ENCODE assay signal across 17 cellular contexts in the genomic region with DNA sequence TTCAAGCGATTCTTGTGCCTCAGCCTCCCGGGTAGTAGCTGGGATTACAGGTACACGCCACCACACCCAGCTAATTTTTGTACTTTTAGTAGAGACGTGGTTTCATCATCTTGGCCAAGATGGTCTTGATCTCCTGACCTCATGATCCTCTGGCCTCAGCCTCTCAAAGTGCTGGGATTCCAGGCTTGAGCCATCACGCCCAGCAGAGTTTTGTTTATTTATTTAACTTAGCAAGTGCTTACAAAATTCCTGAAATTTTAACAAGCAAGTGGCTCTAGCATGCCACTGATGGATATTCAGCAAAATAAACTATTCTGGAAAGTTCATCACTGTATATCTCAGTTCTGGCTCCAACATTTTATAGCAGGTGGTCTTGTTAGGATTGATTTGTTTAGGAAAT.
A peak's percentile ranks its signal among the peaks of the same experiment; 100 is the strongest.
DNase-seq lines count a peak whose midpoint lies in the region; ATAC-seq and TF ChIP-seq lines count a peak whose summit lies in the region.
"Had no signal": no experiment of that assay in that cellular context is flagged by ENCODE, and none has a peak within 500 bp of the region (broad histone marks: within the 10 kb centered on the region; RNA-seq: fewer than 3 reads in every experiment).

No MANE protein-coding gene starts in this region.

- no peaks in the 10 kb centered on the region for H3K4me1 ChIP-seq in DND-41 (ENCODE audit: insufficient read depth, low read length)
- H3K4me1 ChIP-seq in gastroesophageal sphincter, result no peaks in the 10 kb centered on the region
- H3K4me1 ChIP-seq: SJSA1 had no signal

- H3K79me2 ChIP-seq in DND-41 (ENCODE audit: insufficient read depth, low read length) (no peaks in the 10 kb centered on the region), SU-DHL-6 (ENCODE audit: insufficient read depth, low read length) (no peaks in the 10 kb centered on the region)

- H2AFZ ChIP-seq in DND-41 (ENCODE audit: low read depth, low read length) (peak overlapping the region; percentile 8; the same call in 1 of the 2 replicates), SU-DHL-6 (ENCODE audit: low read depth, low read length, severe bottlenecking) (peak overlapping the region; percentile 14)

- H3F3A ChIP-seq in SU-DHL-6 (ENCODE audit: insufficient read depth), result no peaks in the 10 kb centered on the region

- H3K9me3 ChIP-seq in DND-41 (ENCODE audit: insufficient read depth, low read length, severe bottlenecking) (no peaks in the 10 kb centered on the region), SU-DHL-6 (ENCODE audit: insufficient read depth, low read length) (no peaks in the 10 kb centered on the region), gastroesophageal sphincter (no peaks in the 10 kb centered on the region)
- H3K9me3 ChIP-seq: SJSA1 had no signal

- no peak for TF ChIP-seq POLR2A in gastroesophageal sphincter (IDR thresholded peaks at IDR 0.05)

- H3K9ac ChIP-seq in DND-41 (ENCODE audit: low read depth, low read length), result no peak overlapping the region
- no peak overlapping the region for H3K9ac ChIP-seq in SU-DHL-6 (ENCODE audit: low read length)

- H4K20me1 ChIP-seq in DND-41 (ENCODE audit: insufficient read depth, low read length) (no peaks in the 10 kb centered on the region), SU-DHL-6 (ENCODE audit: low read depth, low read length) (no peaks in the 10 kb centered on the region)

- H3K27me3 ChIP-seq in DND-41 (ENCODE audit: insufficient read depth, low read length, poor library complexity) (no peaks in the 10 kb centered on the region), SU-DHL-6 (ENCODE audit: low read length) (no peaks in the 10 kb centered on the region), gastroesophageal sphincter (no peaks in the 10 kb centered on the region)
- H3K27me3 ChIP-seq: SJSA1 had no signal

- H3K9me2 ChIP-seq in SU-DHL-6 (replicated peaks; ENCODE audit: insufficient read depth, low read length), result no peaks in the 10 kb centered on the region

- TF ChIP-seq EP300 in gastroesophageal sphincter (IDR thresholded peaks at IDR 0.05), result no peak

- H3K27ac ChIP-seq in DND-41 (ENCODE audit: low read length) (no peak overlapping the region), SU-DHL-6 (ENCODE audit: low read depth, low read length) (no peak overlapping the region), gastroesophageal sphincter (no peak overlapping the region)
- H3K27ac ChIP-seq: SJSA1 had no signal

- DNase-seq in DND-41, result no peak
- DNase-seq in HS-27A (ENCODE audit: low read depth), result peak; percentile 17
- peak; percentile 48 for DNase-seq in iris pigment epithelial cell (ENCODE audit: low read depth)
- no peak for DNase-seq in activated CD4-positive, CD25-positive, alpha-beta regulatory T cell (lab: John Stamatoyannopoulos, UW)
- DNase-seq in stimulated activated CD4-positive, alpha-beta T cell treated with anti-CD3 and anti-CD28 coated beads, Interleukin-2, amount 100 ng/mL, for 24 hours, result no peak
- DNase-seq: MV-4-11, NCI-H1105 treated with DMSO at 0.1 percent for 48 hours, NCI-H2029 treated with DMSO at 0.1 percent for 48 hours, NCI-H226, NCI-H524, NCI-H82, OCI-M1 had no signal

- H3K4me2 ChIP-seq in DND-41 (ENCODE audit: insufficient read depth, low read length), result no peak overlapping the region
- no peak overlapping the region for H3K4me2 ChIP-seq in SU-DHL-6 (ENCODE audit: low read depth, low read length, poor library complexity, severe bottlenecking)

- TF ChIP-seq CTCF in DND-41 (IDR thresholded peaks at IDR 0.05; ENCODE audit: borderline replicate concordance, extremely low read depth, low read length, poor library complexity, severe bottlenecking), result no peak
- TF ChIP-seq CTCF in SU-DHL-6 (IDR thresholded peaks at IDR 0.05; ENCODE audit: insufficient read depth, low read length, poor library complexity, severe bottlenecking), result no peak
- TF ChIP-seq CTCF in gastroesophageal sphincter (IDR thresholded peaks at IDR 0.05), result no peak

- ATAC-seq in DND-41 (ENCODE audit: insufficient read depth, low read depth) (no peak), GM18511 (IDR thresholded peaks at IDR 0.05; ENCODE audit: unreplicated experiment) (no peak), gastroesophageal sphincter (no peak)
- ATAC-seq: K562 had no signal

- H3K36me3 ChIP-seq in DND-41 (ENCODE audit: insufficient read depth, low read length), result no peaks in the 10 kb centered on the region
- H3K36me3 ChIP-seq in SU-DHL-6 (ENCODE audit: low read length), result no peaks in the 10 kb centered on the region
- H3K36me3 ChIP-seq in gastroesophageal sphincter, result no peaks in the 10 kb centered on the region
- H3K36me3 ChIP-seq: SJSA1 had no signal

- 76 to 88% methylated on average over 3 to 5 of the region's 5 CpGs for WGBS in gastroesophageal sphincter (ENCODE audit: low coverage in 1 of 2), 2 donors

- H3K4me3 ChIP-seq in DND-41 (ENCODE audit: low read depth in 1 of 2, low read length in 2 of 2) (no peak overlapping the region), SU-DHL-6 (ENCODE audit: insufficient read depth, low read length, poor library complexity, severe bottlenecking) (no peak overlapping the region), gastroesophageal sphincter (no peak overlapping the region)
- H3K4me3 ChIP-seq: K562, SJSA1 had no signal

Comparison
In these comparisons a context has a peak if more than half of its experiments do, and no peak if none do; other contexts are left out.
1. DNase-seq: peak in HS-27A (single experiment) and iris pigment epithelial cell (single experiment); none in DND-41 (single experiment), activated CD4-positive, CD25-positive, alpha-beta regulatory T cell (0 of 4) and stimulated activated CD4-positive, alpha-beta T cell treated with anti-CD3 and anti-CD28 coated beads, Interleukin-2, amount 100 ng/mL, for 24 hours (0 of 2).